ENCODE assay signal across 1 cellular context in genomic region chr17:2399572-2400473, GRCh38.
TF ChIP-seq lines count a peak whose summit lies in the region.

No MANE protein-coding gene starts in this region.

TF ChIP-seq in K562, 482 proteins besides CTCF, POLR2A, EP300 and RAD21 (continued from another document and continues in another):
- TF ChIP-seq AFF4 (CRISPR knock-in tag; IDR thresholded peaks at IDR 0.05) (peak; percentile 24; the same call in 1 of the 2 replicates), ZC3H4 (CRISPR knock-in tag; IDR thresholded peaks at IDR 0.05; ENCODE audit: borderline replicate concordance) (peak; percentile 96), SMAD4 (CRISPR knock-in tag; conservative IDR thresholded peaks at IDR 0.05) (0 out of 2 replicates have a peak, but pooled peaks have one; percentile 19), GTF3C2 (IDR thresholded peaks at IDR 0.05; ENCODE audit: borderline replicate concordance, extremely low read depth, insufficient read length) (no peak), TAF1 (IDR thresholded peaks at IDR 0.05; ENCODE audit: control insufficient read depth, extremely low read depth, insufficient read depth, low read length, severe bottlenecking) (peak; percentile 65), ZBTB5 (IDR thresholded peaks at IDR 0.05) (no peak), FIP1L1 (IDR thresholded peaks at IDR 0.05; ENCODE audit: low read depth, low read length, poor library complexity, severe bottlenecking) (no peak), HDAC1 (IDR thresholded peaks at IDR 0.05) (peak in 1 of 2 experiments; percentile 85; a peak in 2 of 4 replicates), LCOR (CRISPR knock-in tag; IDR thresholded peaks at IDR 0.05) (peak; percentile 62; the same call in 1 of the 2 replicates), ZBTB12 (CRISPR knock-in tag; IDR thresholded peaks at IDR 0.05) (peak; percentile 63), TGIF2 (CRISPR knock-in tag; IDR thresholded peaks at IDR 0.05) (0 out of 2 replicates have a peak, but pooled peaks have one; percentile 38), JUND (IDR thresholded peaks at IDR 0.05; ENCODE audit: borderline replicate concordance, low read depth, low read length) (0 out of 2 replicates have a peak, but pooled peaks have one; percentile 12), JUND (tag; IDR thresholded peaks at IDR 0.05; ENCODE audit: borderline replicate concordance, low read depth, low read length) (no peak), PHF8 (IDR thresholded peaks at IDR 0.05; ENCODE audit: borderline replicate concordance, low read length) (peak; percentile 25; the same call in 1 of the 2 replicates), ARID2 (IDR thresholded peaks at IDR 0.05) (peak; percentile 65; the same call in 1 of the 2 replicates), TARDBP (IDR thresholded peaks at IDR 0.05) (0 out of 2 replicates have a peak, but pooled peaks have one; percentile 20), SIN3B (IDR thresholded peaks at IDR 0.05; ENCODE audit: low read depth) (peak; percentile 20; the same call in 1 of the 2 replicates), TEAD2 (tag; IDR thresholded peaks at IDR 0.05) (peak; percentile 89), THAP7 (CRISPR knock-in tag; IDR thresholded peaks at IDR 0.05) (no peak), ELF4 (CRISPR knock-in tag; IDR thresholded peaks at IDR 0.05) (no peak), ZFX (CRISPR knock-in tag; IDR thresholded peaks at IDR 0.05) (no peak), NFE2 (IDR thresholded peaks at IDR 0.05; ENCODE audit: low read depth) (no peak), POLR2B (IDR thresholded peaks at IDR 0.05; ENCODE audit: low read depth, partially characterized antibody) (peak; percentile 80), ATF6 (CRISPR knock-in tag; IDR thresholded peaks at IDR 0.05) (0 out of 2 replicates have a peak, but pooled peaks have one; percentile 28), CREB3L1 (IDR thresholded peaks at IDR 0.05; ENCODE audit: borderline replicate concordance, low read depth) (peak; percentile 72), FOXK2 (conservative IDR thresholded peaks at IDR 0.05 in 1 of 2, IDR thresholded peaks at IDR 0.05 in 1 of 2; ENCODE audit: low read depth in 2 of 2) (peak; percentile 39 to 70; a peak in 2 of 4 replicates), ATF1 (CRISPR knock-in tag; IDR thresholded peaks at IDR 0.05) (peak; percentile 52), ATF1 (tag; IDR thresholded peaks at IDR 0.05) (peak; percentile 94), DACH1 (IDR thresholded peaks at IDR 0.05; ENCODE audit: partially characterized antibody) (no peak), PTRF (tag; IDR thresholded peaks at IDR 0.05) (no peak), BRD4 (IDR thresholded peaks at IDR 0.05) (peak; percentile 6; the same call in 1 of the 2 replicates), CEBPG (CRISPR knock-in tag; IDR thresholded peaks at IDR 0.05) (peak; percentile 33; the same call in 1 of the 2 replicates), CEBPG (tag; conservative IDR thresholded peaks at IDR 0.05 in 1 of 2, IDR thresholded peaks at IDR 0.05 in 1 of 2) (peak in 1 of 2 experiments; percentile 58; a peak in 2 of 4 replicates), MAFF (IDR thresholded peaks at IDR 0.05; ENCODE audit: low read length) (no peak), KLF6 (CRISPR knock-in tag; IDR thresholded peaks at IDR 0.05; ENCODE audit: borderline replicate concordance) (0 out of 2 replicates have a peak, but pooled peaks have one; percentile 27), TSC22D4 (tag; IDR thresholded peaks at IDR 0.05) (no peak), CXXC5 (CRISPR knock-in tag; IDR thresholded peaks at IDR 0.05) (peak; percentile 85), HES1 (IDR thresholded peaks at IDR 0.05; ENCODE audit: low read depth) (0 out of 2 replicates have a peak, but pooled peaks have one; percentile 14), PML (IDR thresholded peaks at IDR 0.05; ENCODE audit: low read length) (peak; percentile 68; the same call in 1 of the 2 replicates), ZNF668 (CRISPR knock-in tag; IDR thresholded peaks at IDR 0.05) (no peak), ATF3 (IDR thresholded peaks at IDR 0.05) (peak; percentile 54; the same call in 1 of the 2 replicates), ATF3 (CRISPR knock-in tag; conservative IDR thresholded peaks at IDR 0.05) (no peak), BACH1 (tag; IDR thresholded peaks at IDR 0.05) (no peak), ZNF778 (CRISPR knock-in tag; IDR thresholded peaks at IDR 0.05) (no peak), ARID1B (IDR thresholded peaks at IDR 0.05) (peak; percentile 33; the same call in 1 of the 2 replicates), SUPT5H (IDR thresholded peaks at IDR 0.05) (peak; percentile 86), ZNF384 (IDR thresholded peaks at IDR 0.05; ENCODE audit: low read depth, low read length) (no peak), RAD51 (IDR thresholded peaks at IDR 0.05; ENCODE audit: borderline replicate concordance, low read depth) (peak; percentile 59), RBBP5 (IDR thresholded peaks at IDR 0.05; ENCODE audit: borderline replicate concordance, insufficient read depth, low read length, poor library complexity, severe bottlenecking) (peak; percentile 10)
